Comparison of ENCODE assay signal across 8 cellular contexts in genomic region chr4:23924556-23924955, GRCh38. TPM values are rescaled to one million over a fixed set of nuclear protein-coding genes. Genes with fewer than 3 reads are reported as not detected.
"Had no signal": no experiment of that assay in that cellular context is flagged by ENCODE, and none has a peak within 500 bp of the region (broad histone marks: within the 10 kb centered on the region; RNA-seq: fewer than 3 reads in every experiment).

No MANE protein-coding gene starts in this region.

- H2AFZ ChIP-seq: GM23248 had no signal

- H3K4me1 ChIP-seq: HAP-1 had no signal

- FAIRE-seq: HTR-8/SVneo, K562 had no signal

- DNase-seq: GM23248, GOT3, H7, HFFc6, IMR-90 had no signal

- H3K27ac ChIP-seq: GM23248 had no signal

- H3K9me3 ChIP-seq: HAP-1 had no signal

- H3K36me3 ChIP-seq: HAP-1 had no signal

- H3K4me3 ChIP-seq: GM23248, HAP-1, K562 had no signal

- H3K9ac ChIP-seq: GM23248 had no signal

RNA-seq across cellular contexts. Expression of gene PPARGC1A, which starts 34.7 kb away (rescaled TPM):
- total RNA-seq: GM23248, HFFc6 had no signal
- polyA plus RNA-seq: GM23248, K562 had no signal
